Comparison of ENCODE assay signal across 8 cellular contexts in the genomic region with DNA sequence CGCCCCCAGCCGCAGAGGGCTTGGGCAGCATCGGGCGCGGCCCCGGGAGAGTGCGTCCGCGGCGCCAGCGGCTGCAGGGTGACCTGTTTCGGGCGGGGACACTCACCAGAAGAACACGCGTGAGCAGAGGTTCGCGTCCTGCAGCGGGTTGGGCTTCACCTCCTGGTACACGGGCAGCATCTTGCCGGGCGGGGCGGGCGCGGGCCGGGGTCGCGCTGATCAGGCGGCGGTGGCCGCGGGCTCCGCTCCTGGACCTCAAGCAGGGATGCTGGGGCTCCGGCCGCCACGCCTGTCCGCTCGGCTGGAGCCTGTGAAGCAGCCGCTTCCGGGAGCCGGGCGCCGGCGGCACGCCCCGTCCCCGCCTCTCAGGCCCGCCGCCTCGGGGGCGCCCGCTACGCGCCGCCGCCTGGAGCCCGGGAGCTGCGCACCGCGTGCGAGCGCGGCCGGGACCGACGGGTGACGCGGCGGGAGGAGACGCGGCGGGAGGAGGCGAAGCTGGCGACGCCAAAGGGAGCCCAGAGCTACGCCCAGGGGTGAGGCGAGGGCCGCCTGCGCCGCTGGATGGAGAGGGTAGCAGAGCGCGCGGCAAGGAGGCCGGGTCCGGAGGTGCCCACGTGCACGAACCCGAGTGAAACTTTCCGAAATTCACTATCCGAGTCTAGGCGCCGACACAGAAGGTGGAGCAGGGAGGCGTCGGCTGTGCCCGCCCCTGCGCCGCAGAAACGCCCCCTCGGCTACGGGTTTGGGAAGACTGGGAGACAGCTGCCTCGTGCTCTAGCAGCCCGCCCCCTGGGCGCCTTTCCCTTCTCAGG. TPM values are rescaled to one million over a fixed set of nuclear protein-coding genes. Genes with fewer than 3 reads are reported as not detected.
DNase-seq lines count a peak whose midpoint lies in the region; ATAC-seq and TF ChIP-seq lines count a peak whose summit lies in the region.

A gene with protein sequence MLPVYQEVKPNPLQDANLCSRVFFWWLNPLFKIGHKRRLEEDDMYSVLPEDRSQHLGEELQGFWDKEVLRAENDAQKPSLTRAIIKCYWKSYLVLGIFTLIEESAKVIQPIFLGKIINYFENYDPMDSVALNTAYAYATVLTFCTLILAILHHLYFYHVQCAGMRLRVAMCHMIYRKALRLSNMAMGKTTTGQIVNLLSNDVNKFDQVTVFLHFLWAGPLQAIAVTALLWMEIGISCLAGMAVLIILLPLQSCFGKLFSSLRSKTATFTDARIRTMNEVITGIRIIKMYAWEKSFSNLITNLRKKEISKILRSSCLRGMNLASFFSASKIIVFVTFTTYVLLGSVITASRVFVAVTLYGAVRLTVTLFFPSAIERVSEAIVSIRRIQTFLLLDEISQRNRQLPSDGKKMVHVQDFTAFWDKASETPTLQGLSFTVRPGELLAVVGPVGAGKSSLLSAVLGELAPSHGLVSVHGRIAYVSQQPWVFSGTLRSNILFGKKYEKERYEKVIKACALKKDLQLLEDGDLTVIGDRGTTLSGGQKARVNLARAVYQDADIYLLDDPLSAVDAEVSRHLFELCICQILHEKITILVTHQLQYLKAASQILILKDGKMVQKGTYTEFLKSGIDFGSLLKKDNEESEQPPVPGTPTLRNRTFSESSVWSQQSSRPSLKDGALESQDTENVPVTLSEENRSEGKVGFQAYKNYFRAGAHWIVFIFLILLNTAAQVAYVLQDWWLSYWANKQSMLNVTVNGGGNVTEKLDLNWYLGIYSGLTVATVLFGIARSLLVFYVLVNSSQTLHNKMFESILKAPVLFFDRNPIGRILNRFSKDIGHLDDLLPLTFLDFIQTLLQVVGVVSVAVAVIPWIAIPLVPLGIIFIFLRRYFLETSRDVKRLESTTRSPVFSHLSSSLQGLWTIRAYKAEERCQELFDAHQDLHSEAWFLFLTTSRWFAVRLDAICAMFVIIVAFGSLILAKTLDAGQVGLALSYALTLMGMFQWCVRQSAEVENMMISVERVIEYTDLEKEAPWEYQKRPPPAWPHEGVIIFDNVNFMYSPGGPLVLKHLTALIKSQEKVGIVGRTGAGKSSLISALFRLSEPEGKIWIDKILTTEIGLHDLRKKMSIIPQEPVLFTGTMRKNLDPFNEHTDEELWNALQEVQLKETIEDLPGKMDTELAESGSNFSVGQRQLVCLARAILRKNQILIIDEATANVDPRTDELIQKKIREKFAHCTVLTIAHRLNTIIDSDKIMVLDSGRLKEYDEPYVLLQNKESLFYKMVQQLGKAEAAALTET (N-terminal part only) (minus strand): TSS at position 317 of the 812 bp plus-strand sequence. CDS start 137 bp downstream, at position 180.

- H3K4me1 Mint-ChIP-seq in activated T-helper 2 cell treated with anti-CD3 and anti-CD28 coated beads, Interferon-gamma antibody, Interleukin-2, Interleukin-4, amounts not matched to agents 10 μg/mL and 5 μg/mL and 100 μg/mL, durations not matched to agents 14 hours and 24 hours and 36 hours (ENCODE audit: low read depth): peaks cover 28% of the 10 kb centered on the region

- no peaks in the 10 kb centered on the region for H3K36me3 ChIP-seq in neural cell (ENCODE audit: insufficient read depth, low read length)

- H3K9me2 ChIP-seq in neural cell (ENCODE audit: insufficient read depth, low read length): no peaks in the 10 kb centered on the region

- TF ChIP-seq CTCF in fibroblast of villous mesenchyme (IDR thresholded peaks at IDR 0.05; ENCODE audit: insufficient read depth, low read depth, low read length) (peak; percentile 7), neural cell (IDR thresholded peaks at IDR 0.05; ENCODE audit: poor library complexity, severe bottlenecking) (peak; percentile 33)

- peak within 1 kb of the TSS; percentile 65 for H2AFZ ChIP-seq in neural cell (ENCODE audit: low read depth, low read length)

- DNase-seq in DMS153 (lab: John Stamatoyannopoulos, UW) (peak; percentile 37), HUDEP-2 (lab: John Stamatoyannopoulos, UW; ENCODE audit: unreplicated experiment in 76 of 76) (peak in 75 of 76 experiments; percentile 10 to 86 (median 69)), RPMI7951 (ENCODE audit: low read depth) (peak; percentile 72), fibroblast of villous mesenchyme (ENCODE audit: low read depth) (peak; percentile 81), substantia nigra (lab: John Stamatoyannopoulos, UW) (peak in 40 of 49 donors; percentile 3 to 63 (median 26))
- DNase-seq in activated T-helper 2 cell treated with anti-CD3 and anti-CD28 coated beads, Interferon-gamma antibody, Interleukin-2, Interleukin-4, amounts not matched to agents 10 μg/mL and 5 μg/mL and 100 μg/mL, durations not matched to agents 14 hours and 24 hours and 36 hours (ENCODE audit: low spot score): peak; percentile 55

- peak within 1 kb of the TSS; percentile 81 for H3K4me3 ChIP-seq in fibroblast of villous mesenchyme (ENCODE audit: low read depth, low read length)
- peak within 1 kb of the TSS; percentile 91 for H3K4me3 ChIP-seq in neural cell (ENCODE audit: low read length)

- H3K4me3 Mint-ChIP-seq in activated T-helper 2 cell treated with anti-CD3 and anti-CD28 coated beads, Interferon-gamma antibody, Interleukin-2, Interleukin-4, amounts not matched to agents 10 μg/mL and 5 μg/mL and 100 μg/mL, durations not matched to agents 14 hours and 24 hours and 36 hours (ENCODE audit: low read depth): peak within 1 kb of the TSS; percentile 88

- H3K4me2 ChIP-seq in neural cell (ENCODE audit: low read length): peak within 1 kb of the TSS; percentile 40

- intact Hi-C loops in activated T-helper 2 cell treated with anti-CD3 and anti-CD28 coated beads, Interferon-gamma antibody, Interleukin-2, Interleukin-4, amounts not matched to agents 10 μg/mL and 5 μg/mL and 100 μg/mL, durations not matched to agents 14 hours and 24 hours and 36 hours (cut with micrococcal nuclease): loop anchor here (2.0 kb wide), 1 partner anchor 111 kb away; no protein-coding TSS in a partner anchor

- TF ChIP-seq EP300 in neural cell (conservative IDR thresholded peaks at IDR 0.05; ENCODE audit: poor library complexity, severe bottlenecking): no peak

- no peak for TF ChIP-seq RAD21 in neural cell (conservative IDR thresholded peaks at IDR 0.05)

- H3K9me3 ChIP-seq in neural cell (ENCODE audit: low read length): no peaks in the 10 kb centered on the region

- no peaks in the 10 kb centered on the region for H4K20me1 ChIP-seq in neural cell (ENCODE audit: insufficient read depth)

- no peaks in the 10 kb centered on the region for H3K9me3 Mint-ChIP-seq in activated T-helper 2 cell treated with anti-CD3 and anti-CD28 coated beads, Interferon-gamma antibody, Interleukin-2, Interleukin-4, amounts not matched to agents 10 μg/mL and 5 μg/mL and 100 μg/mL, durations not matched to agents 14 hours and 24 hours and 36 hours

- H3K27me3 Mint-ChIP-seq in activated T-helper 2 cell treated with anti-CD3 and anti-CD28 coated beads, Interferon-gamma antibody, Interleukin-2, Interleukin-4, amounts not matched to agents 10 μg/mL and 5 μg/mL and 100 μg/mL, durations not matched to agents 14 hours and 24 hours and 36 hours (ENCODE audit: low read depth): peaks cover 6% of the 10 kb centered on the region

- H3K27ac Mint-ChIP-seq in activated T-helper 2 cell treated with anti-CD3 and anti-CD28 coated beads, Interferon-gamma antibody, Interleukin-2, Interleukin-4, amounts not matched to agents 10 μg/mL and 5 μg/mL and 100 μg/mL, durations not matched to agents 14 hours and 24 hours and 36 hours: peak within 1 kb of the TSS; percentile 76

- H3K9ac ChIP-seq in neural cell (ENCODE audit: low read length): peak within 1 kb of the TSS; percentile 60

- no peak within 1 kb of the TSS for H3K27ac ChIP-seq in neural cell (ENCODE audit: low read length)
- H3K27ac ChIP-seq in substantia nigra (ENCODE audit: low read depth, low read length, poor library complexity, severe bottlenecking): no peak within 1 kb of the TSS

- peaks cover 2% of the 10 kb centered on the region for H3F3A ChIP-seq in neural cell (ENCODE audit: insufficient read depth, low read length, poor library complexity, severe bottlenecking)

- no peaks in the 10 kb centered on the region for H3K27me3 ChIP-seq in neural cell (ENCODE audit: insufficient read depth, low read depth, low read length)

- ATAC-seq in GM21423 (IDR thresholded peaks at IDR 0.05; ENCODE audit: unreplicated experiment): peak; percentile 85

- H3K36me3 Mint-ChIP-seq in activated T-helper 2 cell treated with anti-CD3 and anti-CD28 coated beads, Interferon-gamma antibody, Interleukin-2, Interleukin-4, amounts not matched to agents 10 μg/mL and 5 μg/mL and 100 μg/mL, durations not matched to agents 14 hours and 24 hours and 36 hours (ENCODE audit: low read depth): peaks cover 11% of the 10 kb centered on the region

- no peaks in the 10 kb centered on the region for H3K79me2 ChIP-seq in neural cell (replicated peaks; ENCODE audit: insufficient read depth, low read length)

TF ChIP-seq in neural cell, 6 proteins besides CTCF, POLR2A, EP300 and RAD21:
- TF ChIP-seq MXI1 (conservative IDR thresholded peaks at IDR 0.05; ENCODE audit: poor library complexity, severe bottlenecking) (peak; percentile 77), EZH2 (IDR thresholded peaks at IDR 0.05; ENCODE audit: borderline replicate concordance, insufficient read depth, low read length, poor library complexity, severe bottlenecking) (no peak)

RNA-seq across cellular contexts. Expression of the gene that starts here (rescaled TPM):
- 6.7 and 7.6 TPM in 2 replicates for total RNA-seq in RPMI7951 (2014; rRNA removed; shearing (Covaris generic))
- total RNA-seq in activated T-helper 2 cell treated with anti-CD3 and anti-CD28 coated beads, Interferon-gamma antibody, Interleukin-2, Interleukin-4, amounts not matched to agents 10 μg/mL and 5 μg/mL and 100 μg/mL, durations not matched to agents 14 hours and 24 hours and 36 hours: 19.3 and 19.6 TPM in 2 replicates
- 56.6 and 65.7 TPM in 2 replicates for total RNA-seq in fibroblast of villous mesenchyme
- 2.4 and 2.7 TPM in 2 replicates for polyA plus RNA-seq in neural cell
- polyA minus RNA-seq in neural cell: 8.8 and 11.2 TPM in 2 replicates

Comparison
In these comparisons a context has a peak if more than half of its experiments do, and no peak if none do; other contexts are left out.
1. DNase-seq: peak in every context shown above with its lines; median percentile 81 in fibroblast of villous mesenchyme; 72 in RPMI7951; 69 in HUDEP-2; 55 in activated T-helper 2 cell treated with anti-CD3 and anti-CD28 coated beads, Interferon-gamma antibody, Interleukin-2, Interleukin-4, amounts not matched to agents 10 μg/mL and 5 μg/mL and 100 μg/mL, durations not matched to agents 14 hours and 24 hours and 36 hours; 37 in DMS153; 26 in substantia nigra.